Comparison of ENCODE assay signal across 12 cellular contexts in the genomic region with DNA sequence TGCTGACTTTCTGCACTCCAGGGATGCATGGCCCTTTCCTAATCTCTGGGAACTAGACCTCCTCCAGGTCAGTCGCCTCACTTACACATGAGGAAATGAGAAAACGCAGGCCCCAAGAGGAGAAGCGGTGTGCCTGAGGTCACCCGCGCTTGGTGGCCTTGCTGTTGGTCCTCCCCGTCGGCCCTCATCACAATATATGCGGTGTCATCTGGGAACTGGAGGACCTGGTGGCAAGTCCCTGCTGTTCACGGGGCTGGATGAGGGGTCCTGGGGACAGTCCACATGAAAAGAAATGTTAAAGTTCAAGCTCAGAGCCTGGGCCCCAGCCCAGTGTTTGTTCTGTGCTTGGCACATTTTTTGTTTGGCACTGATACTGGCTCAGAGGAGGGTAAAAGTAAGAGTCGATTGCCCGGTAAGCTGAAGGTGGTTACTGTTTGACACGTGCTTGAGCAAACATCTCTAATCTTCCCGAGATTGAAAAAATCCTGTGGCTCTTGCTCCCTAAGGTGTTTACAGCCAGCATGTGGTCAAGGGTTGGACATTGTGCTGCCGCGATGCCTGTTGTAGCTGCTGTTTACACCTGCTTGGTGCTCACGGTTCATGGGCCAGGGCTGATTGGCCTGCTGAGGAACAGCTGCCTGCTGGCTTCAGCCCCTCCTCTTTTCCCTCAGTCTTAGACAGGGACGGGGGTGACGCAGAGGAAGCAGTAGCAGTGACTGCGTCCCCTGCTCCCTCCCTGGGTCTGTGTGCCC. TPM values are rescaled to one million over a fixed set of nuclear protein-coding genes. Genes with fewer than 3 reads are reported as not detected.
DNase-seq lines count a peak whose midpoint lies in the region; ATAC-seq, FAIRE-seq and TF ChIP-seq lines count a peak whose summit lies in the region.
"Had no signal": no experiment of that assay in that cellular context is flagged by ENCODE, and none has a peak within 500 bp of the region (broad histone marks: within the 10 kb centered on the region; RNA-seq: fewer than 3 reads in every experiment).

No MANE protein-coding gene starts in this region.

- intact Hi-C loops in lower lobe of right lung (cut with DNase I), result no loop called here

- H3K9ac ChIP-seq in astrocyte (ENCODE audit: low read length), result no peak overlapping the region
- H3K9ac ChIP-seq: KMS-11 had no signal

- peaks cover 2% of the 10 kb centered on the region for H3K27me3 ChIP-seq in astrocyte (ENCODE audit: insufficient read depth, low read length)
- no peaks in the 10 kb centered on the region for H3K27me3 ChIP-seq in lower lobe of right lung (ENCODE audit: low read depth)

- H3K27ac ChIP-seq in astrocyte (ENCODE audit: low read depth, low read length), result no peak overlapping the region
- peak overlapping the region; percentile 61 for H3K27ac ChIP-seq in lower lobe of right lung
- H3K27ac ChIP-seq: KMS-11 had no signal

- no peak for TF ChIP-seq CTCF in astrocyte (IDR thresholded peaks at IDR 0.05; ENCODE audit: insufficient read depth, low read depth, low read length)
- no peak for TF ChIP-seq CTCF in lower lobe of right lung (IDR thresholded peaks at IDR 0.05)

- no peak for DNase-seq in activated naive CD8-positive, alpha-beta T cell treated with anti-CD3 and anti-CD28 coated beads for 36 hours
- DNase-seq in astrocyte (ENCODE audit: low read depth), result no peak
- peak; percentile 63 for DNase-seq in lower lobe of right lung
- DNase-seq in cortex of kidney (lab: John Stamatoyannopoulos, UW), result no peak
- no peak for DNase-seq in hippocampal formation (lab: John Stamatoyannopoulos, UW)

- no peak for FAIRE-seq in astrocyte (lab: Jason Lieb, UNC)
- FAIRE-seq: GM18507 had no signal

- H3K9me3 ChIP-seq in astrocyte (ENCODE audit: insufficient read depth, low read depth, low read length) (no peaks in the 10 kb centered on the region), lower lobe of right lung (peaks cover 3% of the 10 kb centered on the region)

- peaks cover 8% of the 10 kb centered on the region for H3K4me1 ChIP-seq in astrocyte (ENCODE audit: insufficient read depth, low read length)
- peaks cover 39% of the 10 kb centered on the region for H3K4me1 ChIP-seq in lower lobe of right lung

- H2AFZ ChIP-seq in astrocyte (ENCODE audit: low read depth, low read length), result peak overlapping the region; percentile 16

- no peaks in the 10 kb centered on the region for H3K27me3 Mint-ChIP-seq in activated naive CD8-positive, alpha-beta T cell
- no peaks in the 10 kb centered on the region for H3K27me3 Mint-ChIP-seq in activated naive CD8-positive, alpha-beta T cell treated with anti-CD3 and anti-CD28 coated beads for 36 hours
- H3K27me3 Mint-ChIP-seq in astrocyte (ENCODE audit: low read depth, unreplicated experiment), result peaks cover 6% of the 10 kb centered on the region
- H3K27me3 Mint-ChIP-seq: activated naive CD4-positive, alpha-beta T cell treated with anti-CD3 and anti-CD28 coated beads, Interleukin-2, amount 50 U/mL, for 24 hours; stimulated activated naive CD8-positive, alpha-beta T cell treated with anti-CD3 and anti-CD28 coated beads, Interleukin-15, Interleukin-2, amounts not matched to agents 100 ng/mL and 50 ng/mL, for 24 hours had no signal

- no peak overlapping the region for H3K4me2 ChIP-seq in astrocyte (ENCODE audit: low read length)
- H3K4me2 ChIP-seq: KMS-11 had no signal

- no peaks in the 10 kb centered on the region for H3K9me3 Mint-ChIP-seq in activated naive CD8-positive, alpha-beta T cell (ENCODE audit: low read depth)
- H3K9me3 Mint-ChIP-seq in activated naive CD8-positive, alpha-beta T cell treated with anti-CD3 and anti-CD28 coated beads for 36 hours, result peaks cover 2% of the 10 kb centered on the region
- peaks cover 3% of the 10 kb centered on the region for H3K9me3 Mint-ChIP-seq in astrocyte (ENCODE audit: unreplicated experiment)
- H3K9me3 Mint-ChIP-seq: activated naive CD4-positive, alpha-beta T cell treated with anti-CD3 and anti-CD28 coated beads, Interleukin-2, amount 50 U/mL, for 24 hours had no signal

- H3K4me3 ChIP-seq in astrocyte (ENCODE audit: insufficient read depth, low read depth, low read length) (no peak overlapping the region), lower lobe of right lung (no peak overlapping the region)

- H3K4me1 Mint-ChIP-seq in activated naive CD8-positive, alpha-beta T cell (ENCODE audit: low read depth), result peaks cover 73% of the 10 kb centered on the region
- H3K4me1 Mint-ChIP-seq in activated naive CD8-positive, alpha-beta T cell treated with anti-CD3 and anti-CD28 coated beads for 36 hours, result peaks cover 56% of the 10 kb centered on the region
- no peaks in the 10 kb centered on the region for H3K4me1 Mint-ChIP-seq in astrocyte (ENCODE audit: low read depth, unreplicated experiment)

- H3K36me3 ChIP-seq in astrocyte (ENCODE audit: insufficient read depth, low read length), result no peaks in the 10 kb centered on the region
- H3K36me3 ChIP-seq in lower lobe of right lung, result no peaks in the 10 kb centered on the region

- no peak overlapping the region for H3K27ac Mint-ChIP-seq in activated naive CD8-positive, alpha-beta T cell
- H3K27ac Mint-ChIP-seq in activated naive CD8-positive, alpha-beta T cell treated with anti-CD3 and anti-CD28 coated beads for 36 hours, result no peak overlapping the region
- H3K27ac Mint-ChIP-seq in astrocyte (ENCODE audit: unreplicated experiment), result no peak overlapping the region
- H3K27ac Mint-ChIP-seq: stimulated activated naive CD8-positive, alpha-beta T cell treated with anti-CD3 and anti-CD28 coated beads, Interleukin-15, Interleukin-2, amounts not matched to agents 100 ng/mL and 50 ng/mL, for 24 hours had no signal

- H3K4me3 Mint-ChIP-seq in activated naive CD8-positive, alpha-beta T cell, result peak overlapping the region; percentile 5
- H3K4me3 Mint-ChIP-seq in activated naive CD8-positive, alpha-beta T cell treated with anti-CD3 and anti-CD28 coated beads for 36 hours, result no peak overlapping the region
- no peak overlapping the region for H3K4me3 Mint-ChIP-seq in astrocyte (ENCODE audit: unreplicated experiment)
- H3K4me3 Mint-ChIP-seq: activated naive CD4-positive, alpha-beta T cell treated with anti-CD3 and anti-CD28 coated beads, Interleukin-2, amount 50 U/mL, for 24 hours; stimulated activated naive CD8-positive, alpha-beta T cell treated with anti-CD3 and anti-CD28 coated beads, Interleukin-15, Interleukin-2, amounts not matched to agents 100 ng/mL and 50 ng/mL, for 24 hours had no signal

- ATAC-seq in lower lobe of right lung, result peak; percentile 67 to 79
- no peak for ATAC-seq in HG02798 (IDR thresholded peaks at IDR 0.05; ENCODE audit: poor library complexity, unreplicated experiment)
- ATAC-seq in HG03175 (IDR thresholded peaks at IDR 0.05; ENCODE audit: unreplicated experiment), result no peak

- H4K20me1 ChIP-seq in astrocyte (ENCODE audit: insufficient read depth, low read length), result peaks cover 6% of the 10 kb centered on the region

- H3K36me3 Mint-ChIP-seq in activated naive CD8-positive, alpha-beta T cell, result peaks cover 7% of the 10 kb centered on the region
- H3K36me3 Mint-ChIP-seq in activated naive CD8-positive, alpha-beta T cell treated with anti-CD3 and anti-CD28 coated beads for 36 hours, result peaks cover 10% of the 10 kb centered on the region
- peaks cover 2% of the 10 kb centered on the region for H3K36me3 Mint-ChIP-seq in astrocyte (ENCODE audit: low read depth, unreplicated experiment)

- H3K79me2 ChIP-seq in astrocyte (ENCODE audit: insufficient read depth, low read length), result no peaks in the 10 kb centered on the region

RNA-seq across cellular contexts. Expression of gene COQ8A, which starts 5.2 kb away (rescaled TPM):
- 10 to 100 TPM; 27.2 to 28.5 TPM for total RNA-seq in activated naive CD8-positive, alpha-beta T cell treated with anti-CD3 and anti-CD28 coated beads for 36 hours
- total RNA-seq in astrocyte (8.2 and 8.4 TPM in 2 replicates), lower lobe of right lung (45.0 TPM)

Comparison
In these comparisons a context has a peak if more than half of its experiments do, and no peak if none do; other contexts are left out.
1. ATAC-seq: peak in lower lobe of right lung (2 of 2); none in HG02798 (single experiment) and HG03175 (single experiment).